Comparison of ENCODE assay signal across 1 cellular context in the genomic region with DNA sequence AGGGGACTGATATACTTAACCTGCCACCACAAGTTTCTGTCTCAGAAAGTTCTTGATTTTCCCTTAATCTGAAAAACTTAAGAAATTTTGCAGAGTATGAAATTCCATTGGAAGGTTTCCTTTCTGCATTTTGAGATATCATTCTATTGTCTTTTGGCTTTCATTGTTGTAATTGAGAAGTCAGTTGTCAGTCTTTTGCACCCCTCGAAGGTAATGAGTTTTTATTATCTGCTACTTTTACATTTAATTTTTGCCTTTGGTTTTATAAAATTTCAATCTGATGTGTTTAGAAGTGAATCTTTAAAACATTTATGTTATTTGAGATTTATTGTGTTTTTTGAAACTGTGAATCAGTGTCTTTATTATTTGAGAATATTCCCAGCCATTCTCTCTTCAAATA.
TF ChIP-seq lines count a peak whose summit lies in the region.

No MANE protein-coding gene starts in this region.

TF ChIP-seq in HepG2, 621 proteins besides CTCF, POLR2A, EP300 and RAD21:
- no peak for TF ChIP-seq TOPORS (CRISPR knock-in tag; IDR thresholded peaks at IDR 0.05)
- TF ChIP-seq ZNF317 (CRISPR knock-in tag; IDR thresholded peaks at IDR 0.05): peak; percentile 99
